9 cellular contexts compared by ENCODE assay signal in the genomic region with DNA sequence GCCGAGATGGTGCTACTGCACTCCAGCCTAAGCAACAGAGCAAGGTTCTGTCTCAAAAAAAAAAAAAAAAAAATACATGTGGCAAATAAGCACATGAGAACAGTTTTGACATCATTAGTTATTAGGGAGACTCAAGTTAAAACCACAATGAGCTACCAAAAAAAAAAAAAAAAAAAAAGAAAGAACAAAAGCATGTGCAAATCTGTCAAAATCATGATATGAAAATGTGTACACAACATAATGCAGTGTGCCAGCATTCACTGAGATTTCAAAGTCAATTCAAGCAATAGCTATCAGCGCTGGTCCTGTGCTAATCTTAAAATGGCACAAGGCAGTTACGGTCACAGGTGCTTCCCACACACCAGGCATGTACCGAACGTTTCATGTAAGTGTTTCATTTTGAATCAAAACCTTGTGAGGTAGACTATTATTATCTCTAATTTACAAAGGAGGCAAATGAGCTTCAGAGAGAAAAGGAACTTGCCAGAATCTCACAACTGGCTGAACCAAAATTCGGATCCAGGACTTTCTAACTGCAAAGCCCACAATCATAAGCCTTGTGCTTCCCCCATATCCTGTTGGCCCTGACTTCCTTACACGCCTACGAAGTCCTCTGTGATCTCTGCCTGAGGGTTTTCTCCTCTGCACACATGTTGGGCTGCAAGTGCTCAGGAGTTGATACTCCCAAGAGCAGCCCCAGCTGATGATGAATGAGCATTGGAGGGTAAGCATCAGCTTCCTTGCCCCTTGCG.
DNase-seq lines count a peak whose midpoint lies in the region; ATAC-seq and TF ChIP-seq lines count a peak whose summit lies in the region.
"Had no signal": no experiment of that assay in that cellular context is flagged by ENCODE, and none has a peak within 500 bp of the region (broad histone marks: within the 10 kb centered on the region; RNA-seq: fewer than 3 reads in every experiment).

No MANE protein-coding gene starts in this region.

- intact Hi-C loops in CD4-positive, alpha-beta memory T cell (cut with micrococcal nuclease), result no loop called here
- intact Hi-C loops in activated CD4-positive, alpha-beta memory T cell treated with anti-CD3 and anti-CD28 coated beads for 36 hours (cut with micrococcal nuclease), result loop anchor here (10.0 kb wide), 2 partner anchors 110 to 390 kb away; no protein-coding TSS in a partner anchor
- intact Hi-C loops in Calu3 (cut with micrococcal nuclease; ENCODE audit: unreplicated experiment), result no loop called here

- peak overlapping the region in 1 of 2 donors; percentile 38 for H3K4me3 ChIP-seq in CD4-positive, alpha-beta memory T cell (ENCODE audit: low read length in 2 of 2)

- no peaks in the 10 kb centered on the region for H3K36me3 ChIP-seq in CD4-positive, alpha-beta memory T cell (ENCODE audit: insufficient read depth, low read length)

- peaks cover 7 to 13% (median 10%) of the 10 kb centered on the region in 4 donors for H3K4me1 Mint-ChIP-seq in CD4-positive, alpha-beta memory T cell
- H3K4me1 Mint-ChIP-seq in activated CD4-positive, alpha-beta memory T cell treated with anti-CD3 and anti-CD28 coated beads for 36 hours (ENCODE audit: low read depth), result peaks cover 42% of the 10 kb centered on the region
- H3K4me1 Mint-ChIP-seq in Calu3 (ENCODE audit: low read depth, unreplicated experiment), result peaks cover 9% of the 10 kb centered on the region

- CTCF ChIA-PET in CD4-positive, alpha-beta memory T cell (lab: Charles Lee; ENCODE audit: partially characterized antibody), result interaction anchor here (0.5 kb wide), 1 partner anchor 768 kb away, joined by 3 read pairs; no protein-coding TSS in a partner anchor
- CTCF ChIA-PET in activated CD4-positive, alpha-beta memory T cell treated with anti-CD3 and anti-CD28 coated beads for 36 hours (lab: Charles Lee), result interaction anchor here (1.0 to 2.3 kb wide), 4 partner anchors 14 to 256 kb away, joined by 3 to 8 read pairs (median 4); no protein-coding TSS in a partner anchor
- CTCF ChIA-PET in Calu3 (lab: Charles Lee), result interaction anchor here (0.6 kb wide), 1 partner anchor 816 kb away, joined by 3 read pairs; no protein-coding TSS in a partner anchor

- H3K27ac Mint-ChIP-seq in CD4-positive, alpha-beta memory T cell, result peak overlapping the region in 3 of 7 donors; percentile 55 to 72 (median 61)
- peak overlapping the region; percentile 83 for H3K27ac Mint-ChIP-seq in activated CD4-positive, alpha-beta memory T cell treated with anti-CD3 and anti-CD28 coated beads for 36 hours
- no peak overlapping the region for H3K27ac Mint-ChIP-seq in Calu3 (ENCODE audit: unreplicated experiment)

- no peaks in the 10 kb centered on the region for H3K9me3 Mint-ChIP-seq in CD4-positive, alpha-beta memory T cell
- no peaks in the 10 kb centered on the region for H3K9me3 Mint-ChIP-seq in activated CD4-positive, alpha-beta memory T cell treated with anti-CD3 and anti-CD28 coated beads for 36 hours
- H3K9me3 Mint-ChIP-seq in Calu3 (ENCODE audit: low read depth, unreplicated experiment), result no peaks in the 10 kb centered on the region

- peaks cover 0 to 3% of the 10 kb centered on the region in 2 donors for H3K27me3 Mint-ChIP-seq in CD4-positive, alpha-beta memory T cell
- peaks cover 9% of the 10 kb centered on the region for H3K27me3 Mint-ChIP-seq in activated CD4-positive, alpha-beta memory T cell treated with anti-CD3 and anti-CD28 coated beads for 36 hours
- H3K27me3 Mint-ChIP-seq in Calu3 (ENCODE audit: unreplicated experiment), result no peaks in the 10 kb centered on the region

- peak overlapping the region; percentile 33 to 80 (median 60) for H3K4me3 Mint-ChIP-seq in CD4-positive, alpha-beta memory T cell
- H3K4me3 Mint-ChIP-seq in activated CD4-positive, alpha-beta memory T cell treated with anti-CD3 and anti-CD28 coated beads for 36 hours, result peak overlapping the region; percentile 13
- no peak overlapping the region for H3K4me3 Mint-ChIP-seq in Calu3 (ENCODE audit: low read depth, unreplicated experiment)

- BruUV-seq in Calu3 (replicated peaks; lab: Mats Ljungman, UMichigan), result no TSS peak

- peaks cover 11% of the 10 kb centered on the region for H3K4me1 ChIP-seq in CD4-positive, alpha-beta memory T cell (ENCODE audit: insufficient read depth, low read length)

- H3K27ac ChIP-seq in CD4-positive, alpha-beta memory T cell (ENCODE audit: low read depth, low read length), result no peak overlapping the region

- TF ChIP-seq CTCF in Calu3 (IDR thresholded peaks at IDR 0.05; ENCODE audit: unreplicated experiment), result no peak

- ATAC-seq in GM19025 (IDR thresholded peaks at IDR 0.05; ENCODE audit: low read depth, unreplicated experiment) (peak; percentile 90), HG02973 (IDR thresholded peaks at IDR 0.05; ENCODE audit: unreplicated experiment) (peak; percentile 87), left lobe of liver (no peak)

- H3K27me3 ChIP-seq in CD4-positive, alpha-beta memory T cell (ENCODE audit: insufficient read depth, low read length), result no peaks in the 10 kb centered on the region

- POLR2A ChIA-PET in CD4-positive, alpha-beta memory T cell (lab: Charles Lee; ENCODE audit: partially characterized antibody), result no interaction called here
- POLR2A ChIA-PET in activated CD4-positive, alpha-beta memory T cell treated with anti-CD3 and anti-CD28 coated beads for 36 hours (lab: Charles Lee), result interaction anchor here (0.6 to 1.1 kb wide), 4 partner anchors 14 to 1071 kb away, joined by 3 to 5 read pairs (median 4); no protein-coding TSS in a partner anchor

- no peaks in the 10 kb centered on the region for H3K9me3 ChIP-seq in CD4-positive, alpha-beta memory T cell (ENCODE audit: control insufficient read depth in 1 of 2, low read length in 2 of 2)

- DNase-seq in CD4-positive, alpha-beta memory T cell, result no peak
- DNase-seq in activated CD4-positive, alpha-beta memory T cell treated with anti-CD3 and anti-CD28 coated beads for 36 hours, result peak; percentile 70
- DNase-seq in NCI-H446 treated with DMSO at 0.1 percent for 48 hours (lab: John Stamatoyannopoulos, UW) (no peak), Calu3 (no peak), cerebellar cortex (ENCODE audit: low spot score) (no peak), left lobe of liver (ENCODE audit: low spot score) (no peak)
- DNase-seq: NCI-H2029 had no signal

- H3K36me3 Mint-ChIP-seq in CD4-positive, alpha-beta memory T cell, result no peaks in the 10 kb centered on the region
- H3K36me3 Mint-ChIP-seq in activated CD4-positive, alpha-beta memory T cell treated with anti-CD3 and anti-CD28 coated beads for 36 hours, result no peaks in the 10 kb centered on the region
- peaks cover 4% of the 10 kb centered on the region for H3K36me3 Mint-ChIP-seq in Calu3 (ENCODE audit: insufficient read depth, unreplicated experiment)
